In the genomic region with DNA sequence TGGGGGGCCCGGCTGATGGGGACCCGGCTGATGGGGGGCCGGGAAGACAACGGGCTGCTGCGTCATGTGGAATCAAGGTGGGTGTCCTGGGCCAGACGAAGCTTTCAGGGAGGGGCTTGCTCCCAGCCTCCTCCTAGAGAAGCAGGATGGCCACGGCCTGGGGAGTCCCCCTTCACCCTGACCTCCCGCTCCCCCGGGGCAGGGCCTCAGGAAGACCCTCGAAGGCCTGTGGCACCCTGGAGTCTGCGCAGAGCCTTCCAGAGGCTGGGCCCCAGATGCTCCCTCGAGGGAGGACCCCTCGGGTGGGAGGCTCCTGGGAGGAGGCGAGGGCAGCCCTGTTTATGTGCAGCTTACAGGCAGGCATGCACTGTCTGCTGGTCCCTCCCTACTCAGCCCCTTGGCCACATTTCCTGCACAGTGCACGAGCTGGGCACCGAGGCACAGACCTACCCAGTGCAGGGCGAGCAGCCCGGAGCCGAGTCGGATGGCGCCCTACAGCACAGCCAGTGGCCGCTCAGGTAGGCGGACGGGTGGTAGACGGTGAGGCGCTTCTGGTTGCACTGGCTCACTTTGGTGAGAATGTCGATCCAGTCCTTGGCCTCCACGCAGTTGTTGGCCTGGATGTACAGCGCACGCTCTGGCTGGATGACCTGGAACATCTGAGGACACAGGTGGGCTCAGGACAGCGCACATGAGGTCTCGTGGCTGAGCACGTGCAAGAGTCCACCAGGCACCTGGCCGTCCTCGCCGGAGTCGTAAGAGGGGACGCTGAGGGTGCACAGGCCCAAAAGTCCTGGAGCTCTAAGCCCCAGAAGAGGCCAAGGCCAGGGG, we compare ENCODE assay signal across 11 cellular contexts.
"Had no signal": no experiment of that assay in that cellular context is flagged by ENCODE, and none has a peak within 500 bp of the region (broad histone marks: within the 10 kb centered on the region; RNA-seq: fewer than 3 reads in every experiment).

No MANE protein-coding gene starts in this region.

- H3K4me3 ChIP-seq: tibial artery had no signal

- H3K9me3 ChIP-seq: tibial artery had no signal

- H3K9me3 Mint-ChIP-seq: nephron had no signal

- H3K27me3 ChIP-seq: tibial artery had no signal

- DNase-seq: activated CD4-positive, alpha-beta T cell treated with anti-CD3 and anti-CD28 coated beads for 48 hours; activated CD8-positive, alpha-beta memory T cell treated with anti-CD3 and anti-CD28 coated beads for 24 hours; activated naive CD4-positive, alpha-beta T cell treated with Interleukin-2 at 50 U/mL for 16 hours; central memory CD4-positive, alpha-beta T cell; effector memory CD4-positive, alpha-beta T cell; hippocampal formation; stimulated activated CD4-positive, alpha-beta T cell treated with anti-CD3 and anti-CD28 coated beads, Interleukin-4, amount 100 ng/mL, for 4 hours; SW 1271; T-helper 9 cell had no signal

- H3K4me3 Mint-ChIP-seq: nephron had no signal
